Comparison of ENCODE assay signal across 15 cellular contexts in genomic region chr13:21777813-21778212, GRCh38.
A peak's percentile ranks its signal among the peaks of the same experiment; 100 is the strongest.
DNase-seq lines count a peak whose midpoint lies in the region; ATAC-seq and TF ChIP-seq lines count a peak whose summit lies in the region.
"Had no signal": no experiment of that assay in that cellular context is flagged by ENCODE, and none has a peak within 500 bp of the region (broad histone marks: within the 10 kb centered on the region; RNA-seq: fewer than 3 reads in every experiment).

No MANE protein-coding gene starts in this region.

- no peak overlapping the region for H3K18ac ChIP-seq in mesendoderm (ENCODE audit: low read length)

- H3K4me1 ChIP-seq in right atrium auricular region, result no peaks in the 10 kb centered on the region
- no peaks in the 10 kb centered on the region for H3K4me1 ChIP-seq in psoas muscle
- H3K4me1 ChIP-seq in upper lobe of right lung, result no peaks in the 10 kb centered on the region
- no peaks in the 10 kb centered on the region for H3K4me1 ChIP-seq in mesendoderm (ENCODE audit: control insufficient read depth, low read depth, low read length)
- H3K4me1 ChIP-seq: BE2C, HAP-1 had no signal

- H3K9ac ChIP-seq in mesendoderm (ENCODE audit: low read length), result no peak overlapping the region

- peak overlapping the region in 1 of 2 donors; percentile 65 for H3K27ac ChIP-seq in right atrium auricular region
- no peak overlapping the region for H3K27ac ChIP-seq in psoas muscle
- no peak overlapping the region for H3K27ac ChIP-seq in upper lobe of right lung
- no peak overlapping the region for H3K27ac ChIP-seq in mesendoderm (ENCODE audit: low read depth, low read length)

- no peak overlapping the region for H2BK15ac ChIP-seq in mesendoderm (replicated peaks; ENCODE audit: low read depth)

- H3K9me3 ChIP-seq in right atrium auricular region, result peaks cover 0 to 12% of the 10 kb centered on the region in 2 donors
- H3K9me3 ChIP-seq in psoas muscle, result peaks cover 9% of the 10 kb centered on the region
- H3K9me3 ChIP-seq in upper lobe of right lung, result no peaks in the 10 kb centered on the region
- H3K9me3 ChIP-seq: BE2C had no signal

- H3K79me1 ChIP-seq in mesendoderm (ENCODE audit: low read length), result no peaks in the 10 kb centered on the region

- ATAC-seq in Right ventricle myocardium superior (ENCODE audit: poor library complexity) (peak; percentile 92), left cardiac atrium (peak; percentile 68 to 76), psoas muscle (peak in 3 of 4 donors; percentile 64 to 97 (median 88)), upper lobe of right lung (no peak)
- ATAC-seq: CD8-positive, alpha-beta T cell; HepG2 had no signal

- H2BK5ac ChIP-seq in mesendoderm (ENCODE audit: low read length), result no peak overlapping the region

- DNase-seq in Right ventricle myocardium superior (no peak), right atrium auricular region (ENCODE audit: low spot score) (no peak), left cardiac atrium (no peak), psoas muscle (no peak), upper lobe of right lung (no peak), mesendoderm (no peak), KG1 (lab: John Stamatoyannopoulos, UW) (no peak)
- DNase-seq: BE2C; CD8-positive, alpha-beta T cell; COR-L47; DMS53; GF-D8; HFFc6 had no signal

- H3K4me2 ChIP-seq in mesendoderm (ENCODE audit: low read length), result no peak overlapping the region

- H4K8ac ChIP-seq in mesendoderm (ENCODE audit: low read depth, low read length), result no peak overlapping the region

- H3K23ac ChIP-seq in mesendoderm (ENCODE audit: low read length), result no peak overlapping the region

- H3K56ac ChIP-seq in mesendoderm (ENCODE audit: low read length), result no peak overlapping the region

- H2AK5ac ChIP-seq in mesendoderm (ENCODE audit: low read length), result no peak overlapping the region

- 33 to 40% (median 39%) methylated on average over 3 of the region's 3 CpGs for WGBS in psoas muscle, 3 donors
- WGBS in mesendoderm (ENCODE audit: extremely low coverage, insufficient coverage, low lambda C conversion rate), result no CpG with 5 or more reads among the region's 3 CpGs

- TF ChIP-seq CTCF in right atrium auricular region (IDR thresholded peaks at IDR 0.05), result no peak
- no peak for TF ChIP-seq CTCF in psoas muscle (IDR thresholded peaks at IDR 0.05)
- TF ChIP-seq CTCF in upper lobe of right lung (IDR thresholded peaks at IDR 0.05), result no peak

- H4K5ac ChIP-seq in mesendoderm (ENCODE audit: low read length), result no peak overlapping the region

- intact Hi-C loops in Right ventricle myocardium superior (cut with DNase I), result no loop called here
- intact Hi-C loops in left cardiac atrium (cut with DNase I), result loop anchor here in 1 of 2 donors (5.0 kb wide), 1 partner anchor 101 kb away; no protein-coding TSS in a partner anchor
- intact Hi-C loops in psoas muscle (cut with DNase I), result no loop called here
- intact Hi-C loops in upper lobe of right lung (cut with DNase I), result no loop called here

- H3K79me2 ChIP-seq in mesendoderm (ENCODE audit: control insufficient read depth, insufficient read depth, low read length), result no peaks in the 10 kb centered on the region

- H3K36me3 ChIP-seq in right atrium auricular region, result no peaks in the 10 kb centered on the region
- H3K36me3 ChIP-seq in psoas muscle (ENCODE audit: insufficient read depth in 1 of 2, low read depth in 1 of 2), result no peaks in the 10 kb centered on the region
- no peaks in the 10 kb centered on the region for H3K36me3 ChIP-seq in upper lobe of right lung
- H3K36me3 ChIP-seq in mesendoderm (ENCODE audit: control insufficient read depth, insufficient read depth, low read length), result no peaks in the 10 kb centered on the region
- H3K36me3 ChIP-seq: BE2C, HAP-1 had no signal

- no peaks in the 10 kb centered on the region for H3K27me3 ChIP-seq in right atrium auricular region
- H3K27me3 ChIP-seq in psoas muscle (ENCODE audit: insufficient read depth in 3 of 3, low read length in 2 of 3), result no peaks in the 10 kb centered on the region
- no peaks in the 10 kb centered on the region for H3K27me3 ChIP-seq in upper lobe of right lung
- no peaks in the 10 kb centered on the region for H3K27me3 ChIP-seq in mesendoderm (ENCODE audit: insufficient read depth, low read length, poor library complexity)
- H3K27me3 ChIP-seq: BE2C had no signal

- no peak overlapping the region for H2BK120ac ChIP-seq in mesendoderm (ENCODE audit: low read depth, low read length)

- H3K4me3 ChIP-seq in right atrium auricular region, result no peak overlapping the region
- no peak overlapping the region for H3K4me3 ChIP-seq in psoas muscle
- H3K4me3 ChIP-seq in upper lobe of right lung, result no peak overlapping the region
- H3K4me3 ChIP-seq in mesendoderm (ENCODE audit: low read length), result no peak overlapping the region
- H3K4me3 ChIP-seq: HAP-1 had no signal

- no peak overlapping the region for H3K4ac ChIP-seq in mesendoderm (ENCODE audit: low read depth, low read length)
